Comparison of ENCODE assay signal across 8 cellular contexts in the genomic region with DNA sequence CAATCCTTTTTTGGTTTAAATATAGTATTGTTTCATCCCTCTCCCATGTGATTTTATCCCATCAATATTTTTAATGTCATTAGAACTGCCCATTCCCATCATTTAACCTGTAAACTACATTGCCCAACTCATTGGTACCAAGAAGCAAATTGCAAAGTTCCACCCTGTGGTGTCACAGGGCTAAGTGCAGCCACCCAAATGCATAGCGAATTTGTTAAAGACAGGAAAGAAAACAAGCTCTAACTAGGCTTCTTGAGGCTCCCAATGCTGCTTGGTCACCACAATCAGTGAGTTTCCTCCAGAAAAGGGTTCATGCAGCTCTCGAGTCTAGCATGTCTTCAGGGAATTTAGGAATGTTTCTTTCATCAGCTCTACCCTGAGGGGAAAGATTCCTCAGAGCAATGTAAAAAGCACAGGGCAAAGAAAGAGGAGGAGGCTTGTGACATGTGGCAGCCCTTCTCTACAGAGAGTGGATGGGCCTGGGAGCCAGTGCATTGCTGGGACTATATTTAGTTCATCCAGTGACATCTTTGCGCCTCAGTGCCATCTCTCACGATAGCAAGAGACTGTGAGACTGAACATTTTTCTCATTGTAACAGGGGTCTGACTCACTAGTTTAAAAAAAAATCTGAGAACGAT. TPM values are rescaled to one million over a fixed set of nuclear protein-coding genes. Genes with fewer than 3 reads are reported as not detected.
DNase-seq lines count a peak whose midpoint lies in the region; ATAC-seq and TF ChIP-seq lines count a peak whose summit lies in the region.

No MANE protein-coding gene starts in this region.

- CTCF ChIA-PET in SK-N-SH (lab: Yijun Ruan, JAX), result interaction anchor here (1.2 to 2.9 kb wide), 6 partner anchors 9 to 410 kb away, joined by 3 to 20 read pairs (median 4); no protein-coding TSS in a partner anchor

- peak overlapping the region; percentile 38 for H3K4me2 ChIP-seq in SK-N-SH

- peak overlapping the region; percentile 40; the same call in 1 of the 2 replicates for H3K9ac ChIP-seq in SK-N-SH

- peaks cover 20% of the 10 kb centered on the region for H3F3A ChIP-seq in SK-N-SH (replicated peaks; ENCODE audit: insufficient read depth)

- H3K9me3 ChIP-seq in SK-N-SH (no peaks in the 10 kb centered on the region), left lung (no peaks in the 10 kb centered on the region), prostate gland (no peaks in the 10 kb centered on the region)

- H3K27me3 ChIP-seq in SK-N-SH (ENCODE audit: insufficient read depth) (no peaks in the 10 kb centered on the region), left lung (no peaks in the 10 kb centered on the region), prostate gland (replicated peaks; ENCODE audit: insufficient read depth) (no peaks in the 10 kb centered on the region)

- peaks cover 0 to 28% of the 10 kb centered on the region in 2 experiments; a peak in 2 of 4 replicates for H3K4me1 ChIP-seq in SK-N-SH (ENCODE audit: control insufficient read depth in 1 of 2, insufficient read depth in 2 of 2, low read depth in 1 of 2, low read length in 1 of 2)
- H3K4me1 ChIP-seq in left lung, result peaks cover 0 to 6% of the 10 kb centered on the region in 2 donors
- H3K4me1 ChIP-seq in prostate gland (replicated peaks), result no peaks in the 10 kb centered on the region

- 19% methylated on average over 5 of the region's 5 CpGs for WGBS in SK-N-SH (ENCODE audit: low lambda C conversion rate)
- 60% methylated on average over 5 of the region's 5 CpGs for WGBS in prostate gland

- POLR2A ChIA-PET in SK-N-SH (lab: Yijun Ruan, JAX), result no interaction called here

- H3K27ac ChIP-seq in SK-N-SH (ENCODE audit: low read depth in 2 of 2, low read length in 1 of 2) (peak overlapping the region; percentile 48 to 93; a peak in 3 of 4 replicates), left lung (no peak overlapping the region), prostate gland (no peak overlapping the region)

- H3K9me2 ChIP-seq in SK-N-SH, result no peaks in the 10 kb centered on the region

- H3K79me2 ChIP-seq in SK-N-SH (ENCODE audit: insufficient read depth), result no peaks in the 10 kb centered on the region

- no peak for TF ChIP-seq EP300 in SK-N-SH (IDR thresholded peaks at IDR 0.05; ENCODE audit: borderline replicate concordance in 1 of 2, low read depth in 1 of 2, low read length in 1 of 2)

- TF ChIP-seq CTCF in AG09319 (IDR thresholded peaks at IDR 0.05; ENCODE audit: low read depth, low read length) (no peak), SK-N-SH (IDR thresholded peaks at IDR 0.05) (no peak), left lung (IDR thresholded peaks at IDR 0.05) (no peak), prostate gland (IDR thresholded peaks at IDR 0.05) (no peak)

- peak overlapping the region; percentile 58 for H2AFZ ChIP-seq in SK-N-SH (ENCODE audit: low read depth)

- no peaks in the 10 kb centered on the region for H4K20me1 ChIP-seq in SK-N-SH (ENCODE audit: insufficient read depth)

- no peak overlapping the region; a peak in 1 of 4 replicates for H3K4me3 ChIP-seq in SK-N-SH (ENCODE audit: low read depth in 2 of 2, low read length in 1 of 2)
- no peak overlapping the region for H3K4me3 ChIP-seq in left lung
- H3K4me3 ChIP-seq in prostate gland, result no peak overlapping the region

- intact Hi-C loops in left lung (cut with DNase I) (loop anchor here in 1 of 2 donors (10.0 kb wide), 1 partner anchor 48 kb away; no protein-coding TSS in a partner anchor), prostate gland (cut with DNase I) (loop anchor here (10.0 kb wide), 1 partner anchor 148 kb away; no protein-coding TSS in a partner anchor)

- ATAC-seq in GM21717 (IDR thresholded peaks at IDR 0.05; ENCODE audit: unreplicated experiment) (peak; percentile 68), left lung (peak; percentile 27)

- TF ChIP-seq POLR2A in prostate gland (IDR thresholded peaks at IDR 0.05), result no peak

- DNase-seq in AG09319 (ENCODE audit: extremely low read depth, low read depth) (peak; percentile 69), SK-N-SH (no peak), left lung (no peak), MV-4-11 (lab: John Stamatoyannopoulos, UW) (no peak), NCI-H2227 treated with DMSO at 0.1 percent for 48 hours (lab: John Stamatoyannopoulos, UW) (no peak), prostate gland (ENCODE audit: low spot score) (no peak), putamen (ENCODE audit: low spot score) (no peak)

- H3K36me3 ChIP-seq in SK-N-SH (replicated peaks in 1 of 2; ENCODE audit: control insufficient read depth in 1 of 2, insufficient read depth in 2 of 2, low read length in 1 of 2) (no peaks in the 10 kb centered on the region), left lung (no peaks in the 10 kb centered on the region), prostate gland (no peaks in the 10 kb centered on the region)

- no peak for TF ChIP-seq RAD21 in SK-N-SH (IDR thresholded peaks at IDR 0.05; ENCODE audit: low read length)

TF ChIP-seq in SK-N-SH, 30 proteins besides CTCF, POLR2A, EP300 and RAD21:
- TF ChIP-seq NRF1 (IDR thresholded peaks at IDR 0.05; ENCODE audit: low read depth, low read length) (no peak), REST (IDR thresholded peaks at IDR 0.05; ENCODE audit: low read depth, low read length) (no peak), GABPA (IDR thresholded peaks at IDR 0.05; ENCODE audit: low read depth) (no peak), GATA2 (CRISPR knock-in tag; IDR thresholded peaks at IDR 0.05) (no peak), POLR2AphosphoS5 (IDR thresholded peaks at IDR 0.05; ENCODE audit: low read depth, low read length) (no peak), RFX5 (IDR thresholded peaks at IDR 0.05; ENCODE audit: low read length) (no peak), MEF2A (IDR thresholded peaks at IDR 0.05; ENCODE audit: borderline replicate concordance, low read depth) (peak; percentile 7; the same call in 1 of the 2 replicates)
- TF ChIP-seq, protein P1, sequence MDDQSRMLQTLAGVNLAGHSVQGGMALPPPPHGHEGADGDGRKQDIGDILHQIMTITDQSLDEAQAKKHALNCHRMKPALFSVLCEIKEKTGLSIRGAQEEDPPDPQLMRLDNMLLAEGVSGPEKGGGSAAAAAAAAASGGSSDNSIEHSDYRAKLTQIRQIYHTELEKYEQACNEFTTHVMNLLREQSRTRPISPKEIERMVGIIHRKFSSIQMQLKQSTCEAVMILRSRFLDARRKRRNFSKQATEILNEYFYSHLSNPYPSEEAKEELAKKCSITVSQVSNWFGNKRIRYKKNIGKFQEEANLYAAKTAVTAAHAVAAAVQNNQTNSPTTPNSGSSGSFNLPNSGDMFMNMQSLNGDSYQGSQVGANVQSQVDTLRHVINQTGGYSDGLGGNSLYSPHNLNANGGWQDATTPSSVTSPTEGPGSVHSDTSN (IDR thresholded peaks at IDR 0.05), result peak; percentile 22; the same call in 1 of the 2 replicates
- TF ChIP-seq, protein P2, sequence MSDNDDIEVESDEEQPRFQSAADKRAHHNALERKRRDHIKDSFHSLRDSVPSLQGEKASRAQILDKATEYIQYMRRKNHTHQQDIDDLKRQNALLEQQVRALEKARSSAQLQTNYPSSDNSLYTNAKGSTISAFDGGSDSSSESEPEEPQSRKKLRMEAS (IDR thresholded peaks at IDR 0.05; ENCODE audit: low read depth), result peak; percentile 60; the same call in 1 of the 2 replicates

RNA-seq across cellular contexts. Expression of gene CAV1, which starts 58.1 kb away (rescaled TPM):
- 968 and 1,061 TPM in 2 replicates for polyA plus RNA-seq in SK-N-SH (2012; rRNA removed)
- 882 and 1,015 TPM in 2 replicates for polyA plus RNA-seq in SK-N-SH (2012; cell fraction: cytosol; rRNA removed)
- 515 and 554 TPM in 2 replicates for polyA plus RNA-seq in SK-N-SH (2012; cell fraction: nucleus; rRNA removed)
- total RNA-seq in left lung, result 100 to 1,000 TPM; 377 to 520 TPM
- total RNA-seq in prostate gland, result 100 to 1,000 TPM in 1 of 2 donors, 10 to 100 TPM in 1; 54.0 to 114 TPM

Comparison
In these comparisons a context has a peak if more than half of its experiments do, and no peak if none do; other contexts are left out.
1. H3K27ac ChIP-seq: peak in SK-N-SH (2 of 2); none in left lung (0 of 2) and prostate gland (0 of 2).